22 cellular contexts compared by ENCODE assay signal in the genomic region with DNA sequence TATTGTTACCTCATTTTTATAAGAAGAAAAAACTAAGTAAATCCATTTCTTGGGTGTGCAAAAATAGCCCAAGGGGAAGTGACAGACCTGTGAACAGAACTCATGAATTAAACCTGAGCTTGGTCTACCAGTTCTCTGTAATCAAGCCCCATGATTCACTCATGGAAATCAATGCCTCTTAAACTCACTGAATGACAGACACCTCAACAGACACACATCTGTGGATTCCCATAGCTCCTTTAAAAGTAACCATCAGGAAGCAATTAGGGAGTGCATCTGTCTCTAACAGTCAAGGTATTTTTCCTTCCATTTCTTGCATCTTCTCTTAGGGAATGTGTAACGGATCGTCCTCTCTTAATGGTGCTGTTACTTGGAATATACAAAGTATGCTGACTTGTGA.
A peak's percentile ranks its signal among the peaks of the same experiment; 100 is the strongest.
DNase-seq lines count a peak whose midpoint lies in the region; ATAC-seq and TF ChIP-seq lines count a peak whose summit lies in the region.
"Had no signal": no experiment of that assay in that cellular context is flagged by ENCODE, and none has a peak within 500 bp of the region (broad histone marks: within the 10 kb centered on the region; RNA-seq: fewer than 3 reads in every experiment).

No MANE protein-coding gene starts in this region.

- H3K9ac ChIP-seq in HCT116 (ENCODE audit: low read length) = no peak overlapping the region

- no peak for TF ChIP-seq CTCF in HCT116 (IDR thresholded peaks at IDR 0.05 in 2 of 3, conservative IDR thresholded peaks at IDR 0.05 in 1 of 3; ENCODE audit: borderline replicate concordance in 1 of 3, insufficient read depth in 1 of 3, low read depth in 2 of 3, low read length in 2 of 3)
- no peak for TF ChIP-seq CTCF in epithelial cell of esophagus (IDR thresholded peaks at IDR 0.05; ENCODE audit: insufficient read depth, low read depth, low read length, missing control alignments)

- POLR2A ChIA-PET in HCT116 (lab: Charles Lee) = no interaction called here

- H2AFZ ChIP-seq in HCT116 (ENCODE audit: low read depth, low read length, poor library complexity, severe bottlenecking) = peak overlapping the region; percentile 7
- H2AFZ ChIP-seq: hepatocyte had no signal

- no peaks in the 10 kb centered on the region for H4K20me1 ChIP-seq in HCT116 (ENCODE audit: insufficient read depth)

- peaks cover under 1% of the 10 kb centered on the region for H3K4me1 Mint-ChIP-seq in activated T-helper 2 cell treated with anti-CD3 and anti-CD28 coated beads, Interferon-gamma antibody, Interleukin-2, Interleukin-4, amounts not matched to agents 10 μg/mL and 5 μg/mL and 100 μg/mL, durations not matched to agents 14 hours and 24 hours and 36 hours (ENCODE audit: low read depth)
- H3K4me1 Mint-ChIP-seq: CD8-positive, alpha-beta memory T cell; immature natural killer cell; T-helper 17 cell had no signal

- no peaks in the 10 kb centered on the region for H3K9me3 ChIP-seq in HCT116 (ENCODE audit: control insufficient read depth in 1 of 2, insufficient read depth in 1 of 2, low read depth in 1 of 2, low read length in 2 of 2)
- H3K9me3 ChIP-seq: testis had no signal

- no peaks in the 10 kb centered on the region for H3K36me3 ChIP-seq in HCT116 (ENCODE audit: control insufficient read depth in 1 of 2, insufficient read depth in 2 of 2, low read length in 2 of 2)

- DNase-seq in HCT116 (ENCODE audit: low read depth, low spot score) (no peak), LHCN-M2 (ENCODE audit: low read depth) (peak; percentile 46), epithelial cell of esophagus (ENCODE audit: low read depth) (peak; percentile 81), retina (peak; percentile 18)
- DNase-seq in activated T-helper 2 cell treated with anti-CD3 and anti-CD28 coated beads, Interferon-gamma antibody, Interleukin-2, Interleukin-4, amounts not matched to agents 10 μg/mL and 5 μg/mL and 100 μg/mL, durations not matched to agents 14 hours and 24 hours and 36 hours (ENCODE audit: low spot score) = no peak
- DNase-seq: activated gamma-delta T cell treated with Interleukin-2 at 50 U/mL for 16 hours; activated naive CD8-positive, alpha-beta T cell treated with anti-CD3 and anti-CD28 coated beads, Interleukin-2, amount 50 U/mL, for 24 hours; AML-193; CD8-positive, alpha-beta memory T cell; GF-D8; immature natural killer cell; naive thymus-derived CD4-positive, alpha-beta T cell; NCI-H2029; right cardiac atrium; stimulated activated CD4-positive, alpha-beta T cell treated with anti-CD3 and anti-CD28 coated beads, Interleukin-4, amount 100 ng/mL, for 4 hours; stimulated activated naive CD4-positive, alpha-beta T cell; T-helper 17 cell; testis had no signal

- BruUV-seq in HCT116 (replicated peaks; lab: Mats Ljungman, UMichigan) = no TSS peak

- H3K27ac Mint-ChIP-seq in activated T-helper 2 cell treated with anti-CD3 and anti-CD28 coated beads, Interferon-gamma antibody, Interleukin-2, Interleukin-4, amounts not matched to agents 10 μg/mL and 5 μg/mL and 100 μg/mL, durations not matched to agents 14 hours and 24 hours and 36 hours = no peak overlapping the region
- H3K27ac Mint-ChIP-seq: activated naive CD8-positive, alpha-beta T cell treated with anti-CD3 and anti-CD28 coated beads, Interleukin-2, amount 50 U/mL, for 24 hours; CD8-positive, alpha-beta memory T cell; immature natural killer cell; naive thymus-derived CD4-positive, alpha-beta T cell; T-helper 17 cell had no signal

- intact Hi-C loops in HCT116 (cut with micrococcal nuclease) = no loop called here
- intact Hi-C loops in activated T-helper 2 cell treated with anti-CD3 and anti-CD28 coated beads, Interferon-gamma antibody, Interleukin-2, Interleukin-4, amounts not matched to agents 10 μg/mL and 5 μg/mL and 100 μg/mL, durations not matched to agents 14 hours and 24 hours and 36 hours (cut with micrococcal nuclease) = no loop called here

- no peaks in the 10 kb centered on the region for H3K9me2 ChIP-seq in HCT116 (ENCODE audit: insufficient read depth)

- no peak for ATAC-seq in HCT116
- no peak for ATAC-seq in GM19395 (IDR thresholded peaks at IDR 0.05; ENCODE audit: unreplicated experiment)
- ATAC-seq in GM21528 (IDR thresholded peaks at IDR 0.05; ENCODE audit: low FRiP score, unreplicated experiment) = no peak
- ATAC-seq: activated naive CD8-positive, alpha-beta T cell treated with anti-CD3 and anti-CD28 coated beads, Interleukin-2, amount 50 U/mL, for 24 hours; left lobe of liver; naive thymus-derived CD4-positive, alpha-beta T cell; right cardiac atrium; T-helper 17 cell had no signal

- H3K4me1 ChIP-seq in HCT116 (ENCODE audit: control insufficient read depth in 1 of 2, insufficient read depth in 2 of 2, low read length in 2 of 2) = no peaks in the 10 kb centered on the region
- H3K4me1 ChIP-seq: testis had no signal

- no peak overlapping the region for H3K4me3 Mint-ChIP-seq in activated T-helper 2 cell treated with anti-CD3 and anti-CD28 coated beads, Interferon-gamma antibody, Interleukin-2, Interleukin-4, amounts not matched to agents 10 μg/mL and 5 μg/mL and 100 μg/mL, durations not matched to agents 14 hours and 24 hours and 36 hours (ENCODE audit: low read depth)
- H3K4me3 Mint-ChIP-seq: activated naive CD8-positive, alpha-beta T cell treated with anti-CD3 and anti-CD28 coated beads, Interleukin-2, amount 50 U/mL, for 24 hours; CD8-positive, alpha-beta memory T cell; immature natural killer cell; naive thymus-derived CD4-positive, alpha-beta T cell; T-helper 17 cell had no signal

- H3K9me3 Mint-ChIP-seq in activated T-helper 2 cell treated with anti-CD3 and anti-CD28 coated beads, Interferon-gamma antibody, Interleukin-2, Interleukin-4, amounts not matched to agents 10 μg/mL and 5 μg/mL and 100 μg/mL, durations not matched to agents 14 hours and 24 hours and 36 hours = no peaks in the 10 kb centered on the region
- H3K9me3 Mint-ChIP-seq: activated naive CD8-positive, alpha-beta T cell treated with anti-CD3 and anti-CD28 coated beads, Interleukin-2, amount 50 U/mL, for 24 hours; CD8-positive, alpha-beta memory T cell; immature natural killer cell had no signal

- H3K27me3 Mint-ChIP-seq in activated T-helper 2 cell treated with anti-CD3 and anti-CD28 coated beads, Interferon-gamma antibody, Interleukin-2, Interleukin-4, amounts not matched to agents 10 μg/mL and 5 μg/mL and 100 μg/mL, durations not matched to agents 14 hours and 24 hours and 36 hours (ENCODE audit: low read depth) = peaks cover 10% of the 10 kb centered on the region
- H3K27me3 Mint-ChIP-seq: activated naive CD8-positive, alpha-beta T cell treated with anti-CD3 and anti-CD28 coated beads, Interleukin-2, amount 50 U/mL, for 24 hours had no signal

- H3K27ac ChIP-seq in HCT116 (ENCODE audit: low read depth, low read length) = no peak overlapping the region
- H3K27ac ChIP-seq: hepatocyte, testis had no signal

- no peak for TF ChIP-seq RAD21 in HCT116 (IDR thresholded peaks at IDR 0.05; ENCODE audit: low read depth)

- TF ChIP-seq POLR2A in HCT116 (IDR thresholded peaks at IDR 0.05; ENCODE audit: borderline replicate concordance, extremely low read depth, insufficient read depth, insufficient read length) = no peak

- H3K36me3 Mint-ChIP-seq in activated T-helper 2 cell treated with anti-CD3 and anti-CD28 coated beads, Interferon-gamma antibody, Interleukin-2, Interleukin-4, amounts not matched to agents 10 μg/mL and 5 μg/mL and 100 μg/mL, durations not matched to agents 14 hours and 24 hours and 36 hours (ENCODE audit: low read depth) = no peaks in the 10 kb centered on the region
- H3K36me3 Mint-ChIP-seq: CD8-positive, alpha-beta memory T cell; immature natural killer cell had no signal

- CTCF ChIA-PET in HCT116 (lab: Charles Lee) = no interaction called here

- no peak overlapping the region for H3K4me3 ChIP-seq in HCT116 (replicated peaks in 1 of 2; ENCODE audit: low read depth in 1 of 2, low read length in 2 of 2)
- no peak overlapping the region for H3K4me3 ChIP-seq in epithelial cell of esophagus (ENCODE audit: low read length)
- H3K4me3 ChIP-seq: hepatocyte, testis had no signal

- RAD21 ChIA-PET in HCT116 (lab: Charles Lee; ENCODE audit: low non-redundant PET in 1 of 2, low total read pairs in 2 of 2, uncharacterized antibody in 2 of 2, unreplicated experiment in 2 of 2) = no interaction called here

- H3K4me2 ChIP-seq in HCT116 (ENCODE audit: low read length) = no peak overlapping the region

- H3K27me3 ChIP-seq in HCT116 (ENCODE audit: insufficient read depth, low read length) = no peaks in the 10 kb centered on the region
- H3K27me3 ChIP-seq: hepatocyte, testis had no signal

- no peaks in the 10 kb centered on the region for H3K79me2 ChIP-seq in HCT116 (ENCODE audit: insufficient read depth, low read length)
- H3K79me2 ChIP-seq: hepatocyte had no signal

TF ChIP-seq in HCT116, 20 proteins besides CTCF, POLR2A, EP300 and RAD21:
- TF ChIP-seq REST (IDR thresholded peaks at IDR 0.05; ENCODE audit: low read depth) = no peak
- TF ChIP-seq EZH2phosphoT487 (IDR thresholded peaks at IDR 0.05; ENCODE audit: borderline replicate concordance) = no peak
- no peak for TF ChIP-seq SP1 (IDR thresholded peaks at IDR 0.05; ENCODE audit: low read depth)
TF ChIP-seq in HCT116: peak in this region for 0.

Comparison
In these comparisons a context has a peak if more than half of its experiments do, and no peak if none do; other contexts are left out.
1. DNase-seq: peak in LHCN-M2 (single experiment), epithelial cell of esophagus (single experiment) and retina (single experiment); none in HCT116 (single experiment) and activated T-helper 2 cell treated with anti-CD3 and anti-CD28 coated beads, Interferon-gamma antibody, Interleukin-2, Interleukin-4, amounts not matched to agents 10 μg/mL and 5 μg/mL and 100 μg/mL, durations not matched to agents 14 hours and 24 hours and 36 hours (single experiment).